25 cellular contexts compared by ENCODE assay signal in the genomic region with DNA sequence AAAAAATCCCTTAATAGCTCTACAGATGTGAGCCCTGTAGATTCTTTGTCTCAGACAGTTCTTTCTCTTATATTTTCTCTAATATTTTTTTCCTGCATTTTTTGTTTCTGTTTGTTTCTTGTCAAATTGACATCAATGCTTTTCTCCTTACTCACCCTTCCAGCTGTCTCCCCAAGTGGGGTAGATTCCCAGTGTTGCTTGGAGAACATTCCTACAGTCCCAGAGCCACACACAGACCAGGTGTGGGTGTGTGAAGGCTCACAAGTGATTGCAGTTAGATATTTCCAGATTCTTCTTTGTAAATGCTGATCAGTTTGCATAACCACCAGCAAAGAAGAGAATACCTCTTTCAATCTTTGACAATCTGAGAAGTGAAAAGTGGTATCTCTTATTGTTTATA. TPM values are rescaled to one million over a fixed set of nuclear protein-coding genes. Genes with fewer than 3 reads are reported as not detected.
DNase-seq lines count a peak whose midpoint lies in the region; ATAC-seq and TF ChIP-seq lines count a peak whose summit lies in the region.
"Had no signal": no experiment of that assay in that cellular context is flagged by ENCODE, and none has a peak within 500 bp of the region (broad histone marks: within the 10 kb centered on the region; RNA-seq: fewer than 3 reads in every experiment).

No MANE protein-coding gene starts in this region.

- H3K36me3 Mint-ChIP-seq in activated naive CD8-positive, alpha-beta T cell: peaks cover 2% of the 10 kb centered on the region
- H3K36me3 Mint-ChIP-seq in activated naive CD8-positive, alpha-beta T cell treated with anti-CD3 and anti-CD28 coated beads for 36 hours: peaks cover 1% of the 10 kb centered on the region
- H3K36me3 Mint-ChIP-seq in activated T-helper 17 cell treated with anti-CD3 and anti-CD28 coated beads, Interleukin-2, amount 50 U/mL, for 72 hours (ENCODE audit: low read depth): peaks cover 53% of the 10 kb centered on the region
- H3K36me3 Mint-ChIP-seq: type B pancreatic cell had no signal

- H3K4me3 ChIP-seq in stomach: no peak overlapping the region
- H3K4me3 ChIP-seq: A549, colonic mucosa, GM23248 had no signal

- no peak for DNase-seq in activated naive CD8-positive, alpha-beta T cell treated with anti-CD3 and anti-CD28 coated beads for 36 hours
- peak; percentile 59 for DNase-seq in myocyte (ENCODE audit: low read depth)
- DNase-seq in stomach: no peak
- DNase-seq in NCI-H1930 (lab: John Stamatoyannopoulos, UW): no peak
- no peak for DNase-seq in NCI-H69 (lab: John Stamatoyannopoulos, UW)
- DNase-seq: activated CD4-positive, alpha-beta T cell treated with anti-CD3 and anti-CD28 coated beads, Interleukin-2, amount 50 U/mL, for 48 hours; activated CD4-positive, CD25-positive, alpha-beta regulatory T cell; activated naive CD4-positive, alpha-beta T cell treated with anti-CD3 and anti-CD28 coated beads for 36 hours; activated T-cell treated with anti-CD3 and anti-CD28 coated beads for 4 hours; Caco-2; colonic mucosa; endodermal cell; GM23248; NCI-H774; stimulated activated naive CD4-positive, alpha-beta T cell treated with Interleukin-2 at 50 U/mL for 16 hours; T1000 had no signal

- no peaks in the 10 kb centered on the region for H3K27me3 Mint-ChIP-seq in activated naive CD8-positive, alpha-beta T cell
- H3K27me3 Mint-ChIP-seq in activated naive CD8-positive, alpha-beta T cell treated with anti-CD3 and anti-CD28 coated beads for 36 hours: no peaks in the 10 kb centered on the region
- H3K27me3 Mint-ChIP-seq in activated T-helper 17 cell treated with anti-CD3 and anti-CD28 coated beads, Interleukin-2, amount 50 U/mL, for 72 hours: no peaks in the 10 kb centered on the region
- H3K27me3 Mint-ChIP-seq: B cell, type B pancreatic cell had no signal

- no peaks in the 10 kb centered on the region for H3K27me3 ChIP-seq in stomach
- H3K27me3 ChIP-seq: colonic mucosa had no signal

- H3K9me3 Mint-ChIP-seq in activated naive CD8-positive, alpha-beta T cell (ENCODE audit: low read depth): no peaks in the 10 kb centered on the region
- H3K9me3 Mint-ChIP-seq in activated naive CD8-positive, alpha-beta T cell treated with anti-CD3 and anti-CD28 coated beads for 36 hours: no peaks in the 10 kb centered on the region
- H3K9me3 Mint-ChIP-seq in activated T-helper 17 cell treated with anti-CD3 and anti-CD28 coated beads, Interleukin-2, amount 50 U/mL, for 72 hours: no peaks in the 10 kb centered on the region
- H3K9me3 Mint-ChIP-seq: activated naive CD4-positive, alpha-beta T cell treated with anti-CD3 and anti-CD28 coated beads for 36 hours; endodermal cell; nephron; type B pancreatic cell had no signal

- intact Hi-C loops in stomach (cut with DNase I; ENCODE audit: low total_unique reads): no loop called here

- no peak for TF ChIP-seq POLR2A in stomach (IDR thresholded peaks at IDR 0.05)

- no peak overlapping the region for H3K4me3 Mint-ChIP-seq in activated naive CD8-positive, alpha-beta T cell
- no peak overlapping the region for H3K4me3 Mint-ChIP-seq in activated naive CD8-positive, alpha-beta T cell treated with anti-CD3 and anti-CD28 coated beads for 36 hours
- H3K4me3 Mint-ChIP-seq in activated T-helper 17 cell treated with anti-CD3 and anti-CD28 coated beads, Interleukin-2, amount 50 U/mL, for 72 hours: no peak overlapping the region
- H3K4me3 Mint-ChIP-seq: activated naive CD4-positive, alpha-beta T cell treated with anti-CD3 and anti-CD28 coated beads for 36 hours; B cell; endodermal cell; nephron; type B pancreatic cell had no signal

- peaks cover 10 to 61% (median 45%) of the 10 kb centered on the region in 4 donors for H3K4me1 ChIP-seq in stomach
- H3K4me1 ChIP-seq: A549, Caco-2, colonic mucosa had no signal

- peak overlapping the region; percentile 41 for H3K27ac Mint-ChIP-seq in activated naive CD8-positive, alpha-beta T cell
- H3K27ac Mint-ChIP-seq in activated naive CD8-positive, alpha-beta T cell treated with anti-CD3 and anti-CD28 coated beads for 36 hours: no peak overlapping the region
- peak overlapping the region; percentile 78 for H3K27ac Mint-ChIP-seq in activated T-helper 17 cell treated with anti-CD3 and anti-CD28 coated beads, Interleukin-2, amount 50 U/mL, for 72 hours
- H3K27ac Mint-ChIP-seq: B cell, endodermal cell, nephron, type B pancreatic cell had no signal

- H3K9me3 ChIP-seq in stomach: no peaks in the 10 kb centered on the region
- H3K9me3 ChIP-seq: A549, Caco-2, colonic mucosa had no signal

- H3K4me1 Mint-ChIP-seq in activated naive CD8-positive, alpha-beta T cell (ENCODE audit: low read depth): peaks cover 15% of the 10 kb centered on the region
- peaks cover 9% of the 10 kb centered on the region for H3K4me1 Mint-ChIP-seq in activated naive CD8-positive, alpha-beta T cell treated with anti-CD3 and anti-CD28 coated beads for 36 hours
- H3K4me1 Mint-ChIP-seq in activated T-helper 17 cell treated with anti-CD3 and anti-CD28 coated beads, Interleukin-2, amount 50 U/mL, for 72 hours: peaks cover 9% of the 10 kb centered on the region

- TF ChIP-seq EP300 in stomach (IDR thresholded peaks at IDR 0.05): no peak

- H3K27ac ChIP-seq in stomach: peak overlapping the region in 4 of 5 donors; percentile 24 to 73 (median 65)
- H3K27ac ChIP-seq: A549, colonic mucosa, GM23248, KMS-11 had no signal

- no peak for ATAC-seq in activated T-helper 17 cell treated with anti-CD3 and anti-CD28 coated beads, Interleukin-2, amount 50 U/mL, for 72 hours (replicated peaks)
- ATAC-seq in HG02642 (IDR thresholded peaks at IDR 0.05; ENCODE audit: poor library complexity, unreplicated experiment): no peak
- ATAC-seq: A549, left lobe of liver had no signal

- no peak for TF ChIP-seq CTCF in stomach (IDR thresholded peaks at IDR 0.05)

- peaks cover 10 to 49% (median 41%) of the 10 kb centered on the region in 4 donors for H3K36me3 ChIP-seq in stomach
- H3K36me3 ChIP-seq: colonic mucosa had no signal

RNA-seq across cellular contexts. Expression of a gene that starts 7.5 kb away (rescaled TPM):
- total RNA-seq in activated naive CD8-positive, alpha-beta T cell treated with anti-CD3 and anti-CD28 coated beads for 36 hours: 100 to 1,000 TPM in 1 of 2 experiments, 10 to 100 TPM in 1; 88.0 to 108 TPM
- total RNA-seq in activated T-helper 17 cell treated with anti-CD3 and anti-CD28 coated beads, Interleukin-2, amount 50 U/mL, for 72 hours: 10 to 100 TPM; 71.8 to 80.6 TPM
- 158 and 214 TPM in 2 replicates for total RNA-seq in myocyte
- 71.6 TPM for polyA plus RNA-seq in myocyte (2012)
- 1,000 to 10,000 TPM in 1 of 5 donors, 100 to 1,000 TPM in 4; 174 to 2,272 (median 234) TPM for total RNA-seq in stomach
- polyA plus RNA-seq in stomach: 100 to 1,000 TPM; 124 to 135 (median 128) TPM

RNA-seq across cellular contexts. Expression of a gene that starts 8.2 kb away (rescaled TPM):
- 10 to 100 TPM; 12.3 to 14.7 TPM for total RNA-seq in activated naive CD8-positive, alpha-beta T cell treated with anti-CD3 and anti-CD28 coated beads for 36 hours
- total RNA-seq in activated T-helper 17 cell treated with anti-CD3 and anti-CD28 coated beads, Interleukin-2, amount 50 U/mL, for 72 hours: 10 to 100 TPM; 19.7 to 20.1 TPM
- total RNA-seq in myocyte (17.3 and 30.3 TPM in 2 replicates), stomach (100 to 1,000 TPM in 1 of 5 donors, 10 to 100 TPM in 3, 1 to 10 TPM in 1; 7.6 to 118 (median 19.6) TPM)
- polyA plus RNA-seq in myocyte (2012): 17.6 TPM
- polyA plus RNA-seq in stomach: 10 to 100 TPM; 38.6 to 65.2 (median 51.9) TPM

RNA-seq across cellular contexts. Expression of a gene that starts 14.0 kb away (rescaled TPM):
- 10 to 100 TPM; 14.9 to 15.1 TPM for total RNA-seq in activated naive CD8-positive, alpha-beta T cell treated with anti-CD3 and anti-CD28 coated beads for 36 hours
- 10 to 100 TPM in 1 of 2 donors, 1 to 10 TPM in 1; 6.3 to 10.0 TPM for total RNA-seq in activated T-helper 17 cell treated with anti-CD3 and anti-CD28 coated beads, Interleukin-2, amount 50 U/mL, for 72 hours
- 13.4 and 18.3 TPM in 2 replicates for total RNA-seq in myocyte
- polyA plus RNA-seq in myocyte (2012): 10.4 TPM
- 100 to 1,000 TPM in 1 of 5 donors, 10 to 100 TPM in 1, 1 to 10 TPM in 2, not detected in 1; 2.4 to 130 (median 39.9) TPM for total RNA-seq in stomach
- polyA plus RNA-seq in stomach: 10 to 100 TPM; 18.0 to 20.0 (median 18.9) TPM

RNA-seq across cellular contexts. Expression of a gene that starts 18.5 kb away (rescaled TPM):
- 1,000 to 10,000 TPM; 1,087 to 1,097 TPM for total RNA-seq in activated naive CD8-positive, alpha-beta T cell treated with anti-CD3 and anti-CD28 coated beads for 36 hours
- 100 to 1,000 TPM; 929 to 948 TPM for total RNA-seq in activated T-helper 17 cell treated with anti-CD3 and anti-CD28 coated beads, Interleukin-2, amount 50 U/mL, for 72 hours
- 163 and 184 TPM in 2 replicates for total RNA-seq in myocyte
- 898 TPM for polyA plus RNA-seq in myocyte (2012)
- 1,000 to 10,000 TPM in 1 of 5 donors, 100 to 1,000 TPM in 4; 456 to 1,872 (median 566) TPM for total RNA-seq in stomach
- 1,000 to 10,000 TPM; 1,111 to 1,352 (median 1,208) TPM for polyA plus RNA-seq in stomach

RNA-seq across cellular contexts. Expression of a gene that starts 18.6 kb away (rescaled TPM):
- 100 to 1,000 TPM in 1 of 2 experiments, 10 to 100 TPM in 1; 99.9 to 100 TPM for total RNA-seq in activated naive CD8-positive, alpha-beta T cell treated with anti-CD3 and anti-CD28 coated beads for 36 hours
- total RNA-seq in activated T-helper 17 cell treated with anti-CD3 and anti-CD28 coated beads, Interleukin-2, amount 50 U/mL, for 72 hours: 10 to 100 TPM; 61.7 to 87.7 TPM
- total RNA-seq in myocyte (37.6 and 44.2 TPM in 2 replicates), stomach (10 to 100 TPM; 22.8 to 75.9 (median 33.0) TPM)
- 47.5 TPM for polyA plus RNA-seq in myocyte (2012)
- 10 to 100 TPM; 36.0 to 69.8 (median 39.9) TPM for polyA plus RNA-seq in stomach
